8 cellular contexts compared by ENCODE assay signal in the genomic region with DNA sequence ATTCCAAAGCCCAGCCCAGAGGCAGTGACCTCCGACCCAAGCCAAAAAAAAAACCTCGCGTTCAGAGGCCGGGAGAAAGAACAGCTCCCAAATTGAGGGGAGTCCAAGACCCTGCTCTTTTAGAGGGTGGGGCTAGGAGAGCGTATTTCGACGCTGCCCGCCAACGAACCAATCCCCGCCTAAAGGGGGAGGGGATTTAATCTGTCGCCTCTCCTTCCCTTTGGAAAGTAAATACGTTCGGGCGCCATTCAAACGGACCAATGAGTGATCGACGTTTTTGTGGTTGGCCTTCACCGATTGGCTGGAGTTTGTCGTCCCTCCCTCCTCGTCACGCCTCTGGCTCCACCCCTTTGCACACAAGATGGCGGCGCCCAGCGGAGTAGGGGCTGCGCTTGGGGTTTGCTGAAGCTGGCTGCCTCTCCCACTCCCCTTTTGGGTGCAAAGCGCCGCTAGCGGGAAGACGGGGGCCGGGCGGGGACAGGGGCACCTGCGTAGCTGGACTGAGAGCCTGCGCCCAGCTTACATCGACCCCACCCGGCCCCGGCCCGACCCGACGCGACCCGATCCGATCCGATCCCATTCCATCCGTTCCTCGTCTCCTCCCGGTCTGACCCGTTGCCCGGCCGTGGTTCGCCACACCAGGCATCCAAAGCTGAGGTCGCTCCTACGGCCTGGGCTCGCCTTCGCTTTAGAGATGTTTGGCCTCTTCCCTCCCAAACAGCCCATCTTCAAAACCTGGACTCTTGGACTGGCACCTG. TPM values are rescaled to one million over a fixed set of nuclear protein-coding genes. Genes with fewer than 3 reads are reported as not detected.
DNase-seq lines count a peak whose midpoint lies in the region; ATAC-seq and TF ChIP-seq lines count a peak whose summit lies in the region.

Gene RNF26, plus strand, starts transcription at position 355 of the 758 bp plus-strand sequence. CDS start 596 bp downstream, outside the sequence.

- DNase-seq in GM06990 (ENCODE audit: extremely low read depth, insufficient read length) = peak; percentile 88
- DNase-seq in NCI-H1092 (lab: John Stamatoyannopoulos, UW) = peak; percentile 100
- DNase-seq in activated naive CD4-positive, alpha-beta T cell treated with anti-CD3 and anti-CD28 coated beads, Interleukin-2, amount 50 U/mL, for 72 hours (ENCODE audit: low spot score in 2 of 2) = peak; percentile 88 to 93
- peak; percentile 95 for DNase-seq in glomerular endothelial cell (ENCODE audit: extremely low read depth, low read depth, low spot score)
- peak; percentile 93 for DNase-seq in occipital lobe (lab: John Stamatoyannopoulos, UW)

- ATAC-seq in HG02588 (IDR thresholded peaks at IDR 0.05; ENCODE audit: unreplicated experiment) (peak; percentile 89), SK-N-SH treated with all-trans-retinoic acid at 6 μM for 48 hours (peak; percentile 84)
- peak; percentile 95 to 96 for ATAC-seq in activated naive CD4-positive, alpha-beta T cell treated with anti-CD3 and anti-CD28 coated beads, Interleukin-2, amount 50 U/mL, for 72 hours

- no peaks in the 10 kb centered on the region for H3K27me3 ChIP-seq in GM06990 (replicated peaks; ENCODE audit: control insufficient read depth, insufficient read depth, low read length)

- peak within 1 kb of the TSS; percentile 54 for H3K27ac ChIP-seq in temporal lobe (ENCODE audit: low read depth, low read length)

- H3K9me3 Mint-ChIP-seq in activated naive CD4-positive, alpha-beta T cell treated with anti-CD3 and anti-CD28 coated beads, Interleukin-2, amount 50 U/mL, for 72 hours = no peaks in the 10 kb centered on the region

- no peak for TF ChIP-seq CTCF in GM06990 (IDR thresholded peaks at IDR 0.05; ENCODE audit: insufficient read depth, low read length, poor library complexity, severe bottlenecking)

- peak within 1 kb of the TSS; percentile 91 to 100 for H3K27ac Mint-ChIP-seq in activated naive CD4-positive, alpha-beta T cell treated with anti-CD3 and anti-CD28 coated beads, Interleukin-2, amount 50 U/mL, for 72 hours

- H3K36me3 ChIP-seq in GM06990 (ENCODE audit: control insufficient read depth, insufficient read depth, low read length) = peaks cover 5% of the 10 kb centered on the region; the same call in 1 of the 2 replicates

- H3K36me3 Mint-ChIP-seq in activated naive CD4-positive, alpha-beta T cell treated with anti-CD3 and anti-CD28 coated beads, Interleukin-2, amount 50 U/mL, for 72 hours = peaks cover 8 to 16% of the 10 kb centered on the region in 2 donors

- peak within 1 kb of the TSS; percentile 75 for H3K4me3 ChIP-seq in GM06990 (replicated peaks; ENCODE audit: low read depth, low read length)

TF ChIP-seq in SK-N-SH treated with all-trans-retinoic acid at 6 μM for 48 hours, 23 proteins besides CTCF, POLR2A, EP300 and RAD21 (continues in another document):
- TF ChIP-seq, protein P1, sequence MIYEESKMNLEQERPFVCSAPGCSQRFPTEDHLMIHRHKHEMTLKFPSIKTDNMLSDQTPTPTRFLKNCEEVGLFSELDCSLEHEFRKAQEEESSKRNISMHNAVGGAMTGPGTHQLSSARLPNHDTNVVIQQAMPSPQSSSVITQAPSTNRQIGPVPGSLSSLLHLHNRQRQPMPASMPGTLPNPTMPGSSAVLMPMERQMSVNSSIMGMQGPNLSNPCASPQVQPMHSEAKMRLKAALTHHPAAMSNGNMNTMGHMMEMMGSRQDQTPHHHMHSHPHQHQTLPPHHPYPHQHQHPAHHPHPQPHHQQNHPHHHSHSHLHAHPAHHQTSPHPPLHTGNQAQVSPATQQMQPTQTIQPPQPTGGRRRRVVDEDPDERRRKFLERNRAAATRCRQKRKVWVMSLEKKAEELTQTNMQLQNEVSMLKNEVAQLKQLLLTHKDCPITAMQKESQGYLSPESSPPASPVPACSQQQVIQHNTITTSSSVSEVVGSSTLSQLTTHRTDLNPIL (CRISPR knock-in tag; IDR thresholded peaks at IDR 0.05; ENCODE audit: low read depth) = no peak
- TF ChIP-seq ESRRG (CRISPR knock-in tag; IDR thresholded peaks at IDR 0.05) (no peak), ZNF565 (CRISPR knock-in tag; conservative IDR thresholded peaks at IDR 0.05; ENCODE audit: low read depth) (no peak), TCF4 (CRISPR knock-in tag; IDR thresholded peaks at IDR 0.05; ENCODE audit: borderline replicate concordance) (no peak), GLIS3 (CRISPR knock-in tag; IDR thresholded peaks at IDR 0.05) (no peak), SNAI2 (CRISPR knock-in tag; IDR thresholded peaks at IDR 0.05) (no peak), ZNF8 (CRISPR knock-in tag; IDR thresholded peaks at IDR 0.05) (no peak), ARNTL (CRISPR knock-in tag; IDR thresholded peaks at IDR 0.05; ENCODE audit: borderline replicate concordance, low read depth) (no peak), CSRNP3 (CRISPR knock-in tag; IDR thresholded peaks at IDR 0.05) (no peak), ZFP30 (CRISPR knock-in tag; IDR thresholded peaks at IDR 0.05) (no peak), TOX (CRISPR knock-in tag; IDR thresholded peaks at IDR 0.05; ENCODE audit: borderline replicate concordance) (no peak), ISL1 (CRISPR knock-in tag; IDR thresholded peaks at IDR 0.05) (no peak), RARB (CRISPR knock-in tag; IDR thresholded peaks at IDR 0.05) (no peak), PPARA (CRISPR knock-in tag; IDR thresholded peaks at IDR 0.05; ENCODE audit: borderline replicate concordance) (no peak), OSR1 (CRISPR knock-in tag; IDR thresholded peaks at IDR 0.05) (no peak)
- TF ChIP-seq, protein P2, sequence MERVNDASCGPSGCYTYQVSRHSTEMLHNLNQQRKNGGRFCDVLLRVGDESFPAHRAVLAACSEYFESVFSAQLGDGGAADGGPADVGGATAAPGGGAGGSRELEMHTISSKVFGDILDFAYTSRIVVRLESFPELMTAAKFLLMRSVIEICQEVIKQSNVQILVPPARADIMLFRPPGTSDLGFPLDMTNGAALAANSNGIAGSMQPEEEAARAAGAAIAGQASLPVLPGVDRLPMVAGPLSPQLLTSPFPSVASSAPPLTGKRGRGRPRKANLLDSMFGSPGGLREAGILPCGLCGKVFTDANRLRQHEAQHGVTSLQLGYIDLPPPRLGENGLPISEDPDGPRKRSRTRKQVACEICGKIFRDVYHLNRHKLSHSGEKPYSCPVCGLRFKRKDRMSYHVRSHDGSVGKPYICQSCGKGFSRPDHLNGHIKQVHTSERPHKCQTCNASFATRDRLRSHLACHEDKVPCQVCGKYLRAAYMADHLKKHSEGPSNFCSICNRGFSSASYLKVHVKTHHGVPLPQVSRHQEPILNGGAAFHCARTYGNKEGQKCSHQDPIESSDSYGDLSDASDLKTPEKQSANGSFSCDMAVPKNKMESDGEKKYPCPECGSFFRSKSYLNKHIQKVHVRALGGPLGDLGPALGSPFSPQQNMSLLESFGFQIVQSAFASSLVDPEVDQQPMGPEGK (CRISPR knock-in tag; IDR thresholded peaks at IDR 0.05; ENCODE audit: borderline replicate concordance) = no peak
- TF ChIP-seq, protein P3, sequence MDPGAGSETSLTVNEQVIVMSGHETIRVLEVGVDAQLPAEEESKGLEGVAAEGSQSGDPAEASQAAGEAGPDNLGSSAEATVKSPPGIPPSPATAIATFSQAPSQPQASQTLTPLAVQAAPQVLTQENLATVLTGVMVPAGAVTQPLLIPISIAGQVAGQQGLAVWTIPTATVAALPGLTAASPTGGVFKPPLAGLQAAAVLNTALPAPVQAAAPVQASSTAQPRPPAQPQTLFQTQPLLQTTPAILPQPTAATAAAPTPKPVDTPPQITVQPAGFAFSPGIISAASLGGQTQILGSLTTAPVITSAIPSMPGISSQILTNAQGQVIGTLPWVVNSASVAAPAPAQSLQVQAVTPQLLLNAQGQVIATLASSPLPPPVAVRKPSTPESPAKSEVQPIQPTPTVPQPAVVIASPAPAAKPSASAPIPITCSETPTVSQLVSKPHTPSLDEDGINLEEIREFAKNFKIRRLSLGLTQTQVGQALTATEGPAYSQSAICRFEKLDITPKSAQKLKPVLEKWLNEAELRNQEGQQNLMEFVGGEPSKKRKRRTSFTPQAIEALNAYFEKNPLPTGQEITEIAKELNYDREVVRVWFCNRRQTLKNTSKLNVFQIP (CRISPR knock-in tag; IDR thresholded peaks at IDR 0.05; ENCODE audit: borderline replicate concordance, low read depth) = no peak

RNA-seq across cellular contexts. Expression of gene RNF26, which starts in this region (rescaled TPM):
- total RNA-seq in activated naive CD4-positive, alpha-beta T cell treated with anti-CD3 and anti-CD28 coated beads, Interleukin-2, amount 50 U/mL, for 72 hours = 10 to 100 TPM; 37.6 to 38.8 TPM
- total RNA-seq in glomerular endothelial cell (14.4 and 19.4 TPM in 2 replicates), occipital lobe (1.6 TPM), temporal lobe (4.7 TPM)

Comparison
In these comparisons a context has a peak if more than half of its experiments do, and no peak if none do; other contexts are left out.
1. Peak in every context shown above with its lines: DNase-seq, ATAC-seq, H3K4me3 ChIP-seq and H3K27ac ChIP-seq.